Comparison of ENCODE assay signal across 7 cellular contexts in genomic region chr15:80977627-80978036, GRCh38. TPM values are rescaled to one million over a fixed set of nuclear protein-coding genes. Genes with fewer than 3 reads are reported as not detected.
DNase-seq lines count a peak whose midpoint lies in the region; ATAC-seq and TF ChIP-seq lines count a peak whose summit lies in the region.

No MANE protein-coding gene starts in this region.

- no peak overlapping the region for H2BK120ac ChIP-seq in neuronal stem cell (ENCODE audit: low read depth, low read length)

- H3K4me2 ChIP-seq in neuronal stem cell (ENCODE audit: insufficient read depth, low read length, poor library complexity, severe bottlenecking), result no peak overlapping the region

- peak; percentile 37; the same call in 2 of the 3 replicates for TF ChIP-seq CTCF in GM12872 (IDR thresholded peaks at IDR 0.05; ENCODE audit: insufficient read depth, low read depth, low read length)
- TF ChIP-seq CTCF in activated CD8-positive, alpha-beta T cell treated with anti-CD3 and anti-CD28 coated beads for 36 hours (IDR thresholded peaks at IDR 0.05), result peak; percentile 51
- peak; percentile 46 to 53 (median 51) for TF ChIP-seq CTCF in esophagus muscularis mucosa (IDR thresholded peaks at IDR 0.05)

- H2BK5ac ChIP-seq in neuronal stem cell (ENCODE audit: low read length), result no peak overlapping the region

- CTCF ChIA-PET in activated CD8-positive, alpha-beta T cell treated with anti-CD3 and anti-CD28 coated beads for 36 hours (lab: Charles Lee), result interaction anchor here (0.8 to 4.4 kb wide), 8 partner anchors 10 to 522 kb away, joined by 3 to 34 read pairs (median 4); no protein-coding TSS in a partner anchor

- no peak overlapping the region for H2AFZ ChIP-seq in neuronal stem cell (ENCODE audit: low read length)

- H3K4me3 ChIP-seq in esophagus muscularis mucosa (no peak overlapping the region), neuronal stem cell (ENCODE audit: low read length in 2 of 2) (no peak overlapping the region)

- no peak overlapping the region for H3K4me3 Mint-ChIP-seq in activated CD8-positive, alpha-beta T cell treated with anti-CD3 and anti-CD28 coated beads for 36 hours

- no peak overlapping the region for H2BK12ac ChIP-seq in neuronal stem cell (ENCODE audit: low read length)

- H3K27me3 ChIP-seq in esophagus muscularis mucosa (no peaks in the 10 kb centered on the region), neuronal stem cell (ENCODE audit: control insufficient read depth in 3 of 3, insufficient read depth in 3 of 3, low read depth in 1 of 3, low read length in 3 of 3) (no peaks in the 10 kb centered on the region)

- H3K36me3 ChIP-seq in esophagus muscularis mucosa (peaks cover 8 to 55% (median 35%) of the 10 kb centered on the region in 4 donors), neuronal stem cell (replicated peaks in 1 of 2; ENCODE audit: control insufficient read depth in 2 of 2, insufficient read depth in 2 of 2, low read length in 2 of 2) (peaks cover 12 to 70% of the 10 kb centered on the region in 2 donors)

- H3K27me3 Mint-ChIP-seq in activated CD8-positive, alpha-beta T cell treated with anti-CD3 and anti-CD28 coated beads for 36 hours, result no peaks in the 10 kb centered on the region

- intact Hi-C loops in activated CD8-positive, alpha-beta T cell treated with anti-CD3 and anti-CD28 coated beads for 36 hours (cut with micrococcal nuclease), result no loop called here
- intact Hi-C loops in esophagus muscularis mucosa (cut with DNase I), result loop anchor here (5.0 to 10.0 kb wide), 3 partner anchors 57 to 290 kb away; no protein-coding TSS in a partner anchor

- H3K23ac ChIP-seq in neuronal stem cell (ENCODE audit: low read depth, low read length, poor library complexity), result no peak overlapping the region

- no peak overlapping the region for H3K18ac ChIP-seq in neuronal stem cell (ENCODE audit: low read length)

- peak; percentile 80 for ATAC-seq in activated CD8-positive, alpha-beta T cell treated with anti-CD3 and anti-CD28 coated beads for 36 hours
- ATAC-seq in HG02938 (IDR thresholded peaks at IDR 0.05; ENCODE audit: unreplicated experiment), result no peak
- no peak for ATAC-seq in GM18873 (IDR thresholded peaks at IDR 0.05; ENCODE audit: low FRiP score, unreplicated experiment)

- H3K4ac ChIP-seq in neuronal stem cell (ENCODE audit: low read length), result no peak overlapping the region

- TF ChIP-seq EP300 in esophagus muscularis mucosa (IDR thresholded peaks at IDR 0.05), result no peak

- peaks cover 44% of the 10 kb centered on the region for H3K36me3 Mint-ChIP-seq in activated CD8-positive, alpha-beta T cell treated with anti-CD3 and anti-CD28 coated beads for 36 hours (ENCODE audit: low read depth)

- H3K27ac Mint-ChIP-seq in activated CD8-positive, alpha-beta T cell treated with anti-CD3 and anti-CD28 coated beads for 36 hours, result peak overlapping the region; percentile 31

- H3K9me3 ChIP-seq in esophagus muscularis mucosa (no peaks in the 10 kb centered on the region), neuronal stem cell (replicated peaks in 1 of 2; ENCODE audit: control insufficient read depth in 2 of 2, insufficient read depth in 1 of 2, low read depth in 1 of 2, low read length in 2 of 2) (no peaks in the 10 kb centered on the region)

- no peak overlapping the region for H2AK5ac ChIP-seq in neuronal stem cell (ENCODE audit: low read depth, low read length)

- H2BK15ac ChIP-seq in neuronal stem cell (ENCODE audit: low read length), result no peak overlapping the region

- DNase-seq in NCI-H2171 treated with DMSO at 0.1 percent for 48 hours (lab: John Stamatoyannopoulos, UW), result peak; percentile 79
- DNase-seq in activated CD8-positive, alpha-beta T cell treated with anti-CD3 and anti-CD28 coated beads for 36 hours, result peak; percentile 69
- no peak for DNase-seq in esophagus muscularis mucosa (ENCODE audit: extremely low spot score)
- peak; percentile 40 for DNase-seq in neuronal stem cell (ENCODE audit: low spot score)

- H3K4me1 ChIP-seq in esophagus muscularis mucosa (peaks cover 5 to 19% (median 12%) of the 10 kb centered on the region in 4 donors), neuronal stem cell (ENCODE audit: control insufficient read depth in 2 of 2, insufficient read depth in 1 of 2, low read depth in 1 of 2, low read length in 2 of 2) (no peaks in the 10 kb centered on the region)

- 38% methylated on average over 7 of the region's 7 CpGs for WGBS in esophagus muscularis mucosa
- no CpG with 5 or more reads among the region's 7 CpGs for WGBS in neuronal stem cell (ENCODE audit: extremely low coverage in 2 of 2, insufficient read length in 2 of 2, insufficient replicate concordance in 1 of 2), 2 donors

- H3K9me3 Mint-ChIP-seq in activated CD8-positive, alpha-beta T cell treated with anti-CD3 and anti-CD28 coated beads for 36 hours, result no peaks in the 10 kb centered on the region

- no peak overlapping the region for H3K14ac ChIP-seq in neuronal stem cell (ENCODE audit: low read length)

- H3K9ac ChIP-seq in neuronal stem cell (ENCODE audit: low read depth, low read length, poor library complexity), result no peak overlapping the region

- peaks cover 48% of the 10 kb centered on the region for H3K4me1 Mint-ChIP-seq in activated CD8-positive, alpha-beta T cell treated with anti-CD3 and anti-CD28 coated beads for 36 hours (ENCODE audit: low read depth)

- H3K27ac ChIP-seq in esophagus muscularis mucosa (replicated peaks in 1 of 4), result no peak overlapping the region
- no peak overlapping the region for H3K27ac ChIP-seq in neuronal stem cell (replicated peaks; ENCODE audit: low read length)

- TF ChIP-seq POLR2A in esophagus muscularis mucosa (IDR thresholded peaks at IDR 0.05; ENCODE audit: low read depth), result no peak

- no peak overlapping the region for H4K91ac ChIP-seq in neuronal stem cell (ENCODE audit: low read depth, low read length, poor library complexity)

- POLR2A ChIA-PET in activated CD8-positive, alpha-beta T cell treated with anti-CD3 and anti-CD28 coated beads for 36 hours (lab: Charles Lee), result interaction anchor here (0.6 kb wide), 1 partner anchor 21 kb away, joined by 3 read pairs; no protein-coding TSS in a partner anchor

- H4K8ac ChIP-seq in neuronal stem cell (ENCODE audit: low read depth, low read length), result no peak overlapping the region

- peaks cover 4% of the 10 kb centered on the region for H3K79me1 ChIP-seq in neuronal stem cell (ENCODE audit: low read depth, low read length)

RNA-seq across cellular contexts. Expression of gene MESD, which starts 12.0 kb away (rescaled TPM):
- 10 to 100 TPM; 15.8 to 16.5 TPM for total RNA-seq in activated CD8-positive, alpha-beta T cell treated with anti-CD3 and anti-CD28 coated beads for 36 hours
- 10 to 100 TPM; 14.1 to 17.4 (median 14.5) TPM for total RNA-seq in esophagus muscularis mucosa
- polyA plus RNA-seq in neuronal stem cell (2013, experiment 1 of 2), result 18.9 TPM
- 19.2 TPM for polyA plus RNA-seq in neuronal stem cell (2013, experiment 2 of 2)

RNA-seq across cellular contexts. Expression of gene TLNRD1, which starts 23.1 kb away (rescaled TPM):
- total RNA-seq in activated CD8-positive, alpha-beta T cell treated with anti-CD3 and anti-CD28 coated beads for 36 hours, result 10 to 100 TPM; 19.3 to 20.1 TPM
- total RNA-seq in esophagus muscularis mucosa, result 10 to 100 TPM; 15.8 to 45.7 (median 33.1) TPM
- polyA plus RNA-seq in neuronal stem cell (2013, experiment 1 of 2), result 19.5 TPM
- polyA plus RNA-seq in neuronal stem cell (2013, experiment 2 of 2), result 20.2 TPM
